In genomic region chr16:72673118-72673517, GRCh38 we compare ENCODE assay signal across 1 cellular context.
TF ChIP-seq lines count a peak whose summit lies in the region.

No MANE protein-coding gene starts in this region.

TF ChIP-seq in IMR-90, 13 proteins besides CTCF, POLR2A, EP300 and RAD21:
- TF ChIP-seq USF2 (IDR thresholded peaks at IDR 0.05; ENCODE audit: low read depth, low read length), result no peak
- TF ChIP-seq FOS (IDR thresholded peaks at IDR 0.05; ENCODE audit: low read depth, low read length), result no peak
- TF ChIP-seq NFE2L2 (IDR thresholded peaks at IDR 0.05; ENCODE audit: low read depth, low read length), result no peak
- TF ChIP-seq CHD1 (IDR thresholded peaks at IDR 0.05; ENCODE audit: low read depth, low read length), result no peak
- TF ChIP-seq SMC3 (IDR thresholded peaks at IDR 0.05; ENCODE audit: low read depth, low read length), result no peak
- no peak for TF ChIP-seq MAZ (IDR thresholded peaks at IDR 0.05; ENCODE audit: borderline replicate concordance, low read depth, low read length)
- TF ChIP-seq BHLHE40 (IDR thresholded peaks at IDR 0.05; ENCODE audit: low read depth, low read length), result no peak
- TF ChIP-seq, protein P1, sequence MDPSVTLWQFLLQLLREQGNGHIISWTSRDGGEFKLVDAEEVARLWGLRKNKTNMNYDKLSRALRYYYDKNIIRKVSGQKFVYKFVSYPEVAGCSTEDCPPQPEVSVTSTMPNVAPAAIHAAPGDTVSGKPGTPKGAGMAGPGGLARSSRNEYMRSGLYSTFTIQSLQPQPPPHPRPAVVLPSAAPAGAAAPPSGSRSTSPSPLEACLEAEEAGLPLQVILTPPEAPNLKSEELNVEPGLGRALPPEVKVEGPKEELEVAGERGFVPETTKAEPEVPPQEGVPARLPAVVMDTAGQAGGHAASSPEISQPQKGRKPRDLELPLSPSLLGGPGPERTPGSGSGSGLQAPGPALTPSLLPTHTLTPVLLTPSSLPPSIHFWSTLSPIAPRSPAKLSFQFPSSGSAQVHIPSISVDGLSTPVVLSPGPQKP (IDR thresholded peaks at IDR 0.05; ENCODE audit: borderline replicate concordance, low read depth, low read length), result no peak
- no peak for TF ChIP-seq RFX5 (IDR thresholded peaks at IDR 0.05; ENCODE audit: low read depth, low read length)
- no peak for TF ChIP-seq MXI1 (IDR thresholded peaks at IDR 0.05; ENCODE audit: borderline replicate concordance, low read depth, low read length)
- no peak for TF ChIP-seq RCOR1 (IDR thresholded peaks at IDR 0.05; ENCODE audit: insufficient replicate concordance, low read length)
- TF ChIP-seq CEBPB (IDR thresholded peaks at IDR 0.05; ENCODE audit: low read depth, low read length), result no peak
- no peak for TF ChIP-seq MAFK (IDR thresholded peaks at IDR 0.05; ENCODE audit: low read depth, low read length)
